ENCODE assay signal across 9 cellular contexts in genomic region chr15:70856884-70857546, GRCh38. TPM values are rescaled to one million over a fixed set of nuclear protein-coding genes. Genes with fewer than 3 reads are reported as not detected.
DNase-seq lines count a peak whose midpoint lies in the region; TF ChIP-seq lines count a peak whose summit lies in the region.
"Had no signal": no experiment of that assay in that cellular context is flagged by ENCODE, and none has a peak within 500 bp of the region (broad histone marks: within the 10 kb centered on the region; RNA-seq: fewer than 3 reads in every experiment).

No MANE protein-coding gene starts in this region.

- no peak overlapping the region for H3K4me3 ChIP-seq in BJ (ENCODE audit: low read depth, low read length)
- H3K4me3 ChIP-seq in SK-N-SH (ENCODE audit: low read depth in 2 of 2, low read length in 1 of 2), result peak overlapping the region in 1 of 2 experiments; percentile 50; a peak in 3 of 4 replicates
- H3K4me3 ChIP-seq in CD4-positive, alpha-beta memory T cell (ENCODE audit: low read length in 2 of 2), result no peak overlapping the region

- H3K79me2 ChIP-seq in SK-N-SH (ENCODE audit: insufficient read depth), result peaks cover 23% of the 10 kb centered on the region

- no peaks in the 10 kb centered on the region for H3K9me2 ChIP-seq in SK-N-SH

- peaks cover 15 to 24% of the 10 kb centered on the region in 2 experiments for H3K4me1 ChIP-seq in SK-N-SH (ENCODE audit: control insufficient read depth in 1 of 2, insufficient read depth in 2 of 2, low read depth in 1 of 2, low read length in 1 of 2)
- H3K4me1 ChIP-seq in CD4-positive, alpha-beta memory T cell (ENCODE audit: insufficient read depth, low read length), result no peaks in the 10 kb centered on the region

- TF ChIP-seq RAD21 in SK-N-SH (IDR thresholded peaks at IDR 0.05; ENCODE audit: low read length), result no peak

- H3K4me3 Mint-ChIP-seq in CD4-positive, alpha-beta memory T cell, result no peak overlapping the region

- no peaks in the 10 kb centered on the region for H3K27me3 ChIP-seq in BJ (ENCODE audit: control insufficient read depth, insufficient read depth, low read length)
- H3K27me3 ChIP-seq in SK-N-SH (ENCODE audit: insufficient read depth), result no peaks in the 10 kb centered on the region
- H3K27me3 ChIP-seq in CD4-positive, alpha-beta memory T cell (ENCODE audit: insufficient read depth, low read length), result peaks cover 21% of the 10 kb centered on the region

- H2AFZ ChIP-seq in SK-N-SH (ENCODE audit: low read depth), result no peak overlapping the region

- no peaks in the 10 kb centered on the region for H3K9me3 ChIP-seq in SK-N-SH
- no peaks in the 10 kb centered on the region for H3K9me3 ChIP-seq in CD4-positive, alpha-beta memory T cell (ENCODE audit: control insufficient read depth in 1 of 2, low read length in 2 of 2)
- H3K9me3 ChIP-seq: neutrophil had no signal

- H3K4me2 ChIP-seq in SK-N-SH, result peak overlapping the region; percentile 66

- WGBS in SK-N-SH (ENCODE audit: low lambda C conversion rate), result 57% methylated on average over 5 of the region's 5 CpGs

- intact Hi-C loops in CD4-positive, alpha-beta memory T cell (cut with micrococcal nuclease), result no loop called here

- no peaks in the 10 kb centered on the region for H3K9me3 Mint-ChIP-seq in CD4-positive, alpha-beta memory T cell

- no peak for TF ChIP-seq CTCF in BJ (IDR thresholded peaks at IDR 0.05; ENCODE audit: insufficient read depth, low read depth, low read length)
- TF ChIP-seq CTCF in SK-N-SH (IDR thresholded peaks at IDR 0.05), result no peak

- H3K9ac ChIP-seq in SK-N-SH, result peak overlapping the region; percentile 94

- peak in 1 of 2 experiments; percentile 71; a peak in 1 of 4 replicates for TF ChIP-seq EP300 in SK-N-SH (IDR thresholded peaks at IDR 0.05; ENCODE audit: borderline replicate concordance in 1 of 2, low read depth in 1 of 2, low read length in 1 of 2)

- peaks cover 7% of the 10 kb centered on the region; the same call in 1 of the 2 replicates for H4K20me1 ChIP-seq in SK-N-SH (ENCODE audit: insufficient read depth)

- H3K36me3 ChIP-seq in BJ (ENCODE audit: control insufficient read depth, insufficient read depth, low read length), result no peaks in the 10 kb centered on the region; the same call in 1 of the 2 replicates
- peaks cover 0 to under 1% of the 10 kb centered on the region in 2 experiments for H3K36me3 ChIP-seq in SK-N-SH (replicated peaks in 1 of 2; ENCODE audit: control insufficient read depth in 1 of 2, insufficient read depth in 2 of 2, low read length in 1 of 2)
- H3K36me3 ChIP-seq in CD4-positive, alpha-beta memory T cell (ENCODE audit: insufficient read depth, low read length), result no peaks in the 10 kb centered on the region
- H3K36me3 ChIP-seq: neutrophil had no signal

- DNase-seq in BJ (ENCODE audit: low read depth), result peak; percentile 98
- DNase-seq in SK-N-SH, result no peak
- peak; percentile 83 for DNase-seq in globus pallidus (ENCODE audit: low spot score)
- DNase-seq in pons (ENCODE audit: low spot score), result peak; percentile 81
- DNase-seq in CD4-positive, alpha-beta memory T cell, result no peak
- DNase-seq in activated CD8-positive, alpha-beta memory T cell treated with anti-CD3 and anti-CD28 coated beads, Interleukin-2, amount 50 U/mL, for 4 hours, result no peak
- no peak for DNase-seq in NCI-H1105 treated with DMSO at 0.1 percent for 48 hours (lab: John Stamatoyannopoulos, UW)
- no peak for DNase-seq in activated T-cell treated with anti-CD3 and anti-CD28 coated beads, Interleukin-2, amount 50 U/mL, for 1 hour

- no peak overlapping the region for H3K27ac Mint-ChIP-seq in CD4-positive, alpha-beta memory T cell

- POLR2A ChIA-PET in BJ (lab: Charles Lee) (interaction anchor here (0.6 kb wide), 1 partner anchor 1691 kb away, joined by 9 read pairs; no protein-coding TSS in a partner anchor), SK-N-SH (lab: Yijun Ruan, JAX) (no interaction called here)
- POLR2A ChIA-PET in CD4-positive, alpha-beta memory T cell (lab: Charles Lee; ENCODE audit: partially characterized antibody), result no interaction called here

- H3K4me1 Mint-ChIP-seq in CD4-positive, alpha-beta memory T cell, result peaks cover 3 to 9% (median 5%) of the 10 kb centered on the region in 4 donors

- peak overlapping the region; percentile 82 to 97; a peak in 3 of 4 replicates for H3K27ac ChIP-seq in SK-N-SH (ENCODE audit: low read depth in 2 of 2, low read length in 1 of 2)
- no peak overlapping the region for H3K27ac ChIP-seq in CD4-positive, alpha-beta memory T cell (ENCODE audit: low read depth, low read length)
- H3K27ac ChIP-seq: neutrophil had no signal

- H3K27me3 Mint-ChIP-seq in CD4-positive, alpha-beta memory T cell, result peaks cover 26 to 31% of the 10 kb centered on the region in 2 donors

- H3K36me3 Mint-ChIP-seq in CD4-positive, alpha-beta memory T cell, result no peaks in the 10 kb centered on the region

- CTCF ChIA-PET in BJ (lab: Yijun Ruan, JAX), result interaction anchor here (1.1 to 5.7 kb wide), 4 partner anchors 12 to 45 kb away, joined by 3 to 35 read pairs (median 10); no protein-coding TSS in a partner anchor
- CTCF ChIA-PET in SK-N-SH (lab: Yijun Ruan, JAX), result interaction anchor here (0.6 to 4.5 kb wide), 3 partner anchors 12 to 120 kb away, joined by 3 to 25 read pairs (median 6); no protein-coding TSS in a partner anchor
- CTCF ChIA-PET in CD4-positive, alpha-beta memory T cell (lab: Charles Lee; ENCODE audit: partially characterized antibody), result interaction anchor here (0.5 kb wide), 1 partner anchor 1772 kb away, joined by 5 read pairs; no protein-coding TSS in a partner anchor

- peaks cover 48% of the 10 kb centered on the region for H3F3A ChIP-seq in SK-N-SH (replicated peaks; ENCODE audit: insufficient read depth)

TF ChIP-seq in SK-N-SH, 30 proteins besides CTCF, POLR2A, EP300 and RAD21 (continues in another document):
- TF ChIP-seq SIN3A (IDR thresholded peaks at IDR 0.05; ENCODE audit: borderline replicate concordance, low read depth, low read length) (peak; percentile 72; the same call in 1 of the 2 replicates), YY1 (IDR thresholded peaks at IDR 0.05; ENCODE audit: low read depth) (no peak), FOSL2 (IDR thresholded peaks at IDR 0.05; ENCODE audit: borderline replicate concordance, low read depth) (peak; percentile 66; the same call in 1 of the 2 replicates), FOXM1 (IDR thresholded peaks at IDR 0.05; ENCODE audit: low read depth) (0 out of 2 replicates have a peak, but pooled peaks have one; percentile 18), FOXJ3 (CRISPR knock-in tag; IDR thresholded peaks at IDR 0.05) (no peak), NRF1 (IDR thresholded peaks at IDR 0.05; ENCODE audit: low read depth, low read length) (no peak), MEF2A (IDR thresholded peaks at IDR 0.05; ENCODE audit: borderline replicate concordance, low read depth) (peak; percentile 77; the same call in 1 of the 2 replicates), JUND (IDR thresholded peaks at IDR 0.05) (peak; percentile 69)
- TF ChIP-seq, protein P1, sequence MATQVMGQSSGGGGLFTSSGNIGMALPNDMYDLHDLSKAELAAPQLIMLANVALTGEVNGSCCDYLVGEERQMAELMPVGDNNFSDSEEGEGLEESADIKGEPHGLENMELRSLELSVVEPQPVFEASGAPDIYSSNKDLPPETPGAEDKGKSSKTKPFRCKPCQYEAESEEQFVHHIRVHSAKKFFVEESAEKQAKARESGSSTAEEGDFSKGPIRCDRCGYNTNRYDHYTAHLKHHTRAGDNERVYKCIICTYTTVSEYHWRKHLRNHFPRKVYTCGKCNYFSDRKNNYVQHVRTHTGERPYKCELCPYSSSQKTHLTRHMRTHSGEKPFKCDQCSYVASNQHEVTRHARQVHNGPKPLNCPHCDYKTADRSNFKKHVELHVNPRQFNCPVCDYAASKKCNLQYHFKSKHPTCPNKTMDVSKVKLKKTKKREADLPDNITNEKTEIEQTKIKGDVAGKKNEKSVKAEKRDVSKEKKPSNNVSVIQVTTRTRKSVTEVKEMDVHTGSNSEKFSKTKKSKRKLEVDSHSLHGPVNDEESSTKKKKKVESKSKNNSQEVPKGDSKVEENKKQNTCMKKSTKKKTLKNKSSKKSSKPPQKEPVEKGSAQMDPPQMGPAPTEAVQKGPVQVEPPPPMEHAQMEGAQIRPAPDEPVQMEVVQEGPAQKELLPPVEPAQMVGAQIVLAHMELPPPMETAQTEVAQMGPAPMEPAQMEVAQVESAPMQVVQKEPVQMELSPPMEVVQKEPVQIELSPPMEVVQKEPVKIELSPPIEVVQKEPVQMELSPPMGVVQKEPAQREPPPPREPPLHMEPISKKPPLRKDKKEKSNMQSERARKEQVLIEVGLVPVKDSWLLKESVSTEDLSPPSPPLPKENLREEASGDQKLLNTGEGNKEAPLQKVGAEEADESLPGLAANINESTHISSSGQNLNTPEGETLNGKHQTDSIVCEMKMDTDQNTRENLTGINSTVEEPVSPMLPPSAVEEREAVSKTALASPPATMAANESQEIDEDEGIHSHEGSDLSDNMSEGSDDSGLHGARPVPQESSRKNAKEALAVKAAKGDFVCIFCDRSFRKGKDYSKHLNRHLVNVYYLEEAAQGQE (IDR thresholded peaks at IDR 0.05; ENCODE audit: low read depth, low read length), result no peak; the same call in 1 of the 2 replicates

RNA-seq across cellular contexts. Expression of gene LARP6, which starts 3.1 kb away (rescaled TPM):
- polyA plus RNA-seq in BJ (2011; rRNA removed) (108 and 135 TPM in 2 replicates), SK-N-SH (2012; rRNA removed) (193 and 236 TPM in 2 replicates)
- polyA minus RNA-seq in BJ (2011; rRNA and poly(A)+ RNA removed), result 57.0 and 58.9 TPM in 2 replicates
- polyA plus RNA-seq in SK-N-SH (2012; cell fraction: cytosol; rRNA removed), result 223 and 271 TPM in 2 replicates
- polyA plus RNA-seq in SK-N-SH (2012; cell fraction: nucleus; rRNA removed), result 118 and 123 TPM in 2 replicates
- not detected for total RNA-seq in CD4-positive, alpha-beta memory T cell
- not detected for polyA plus RNA-seq in CD4-positive, alpha-beta memory T cell

RNA-seq across cellular contexts. Expression of gene THAP10, which starts 35.2 kb away (rescaled TPM):
- 2.8 and 3.8 TPM in 2 replicates for polyA plus RNA-seq in BJ (2011; rRNA removed)
- 0.98 and 1.4 TPM in 2 replicates for polyA minus RNA-seq in BJ (2011; rRNA and poly(A)+ RNA removed)
- 2.9 and 3.2 TPM in 2 replicates for polyA plus RNA-seq in SK-N-SH (2012; rRNA removed)
- polyA plus RNA-seq in SK-N-SH (2012; cell fraction: cytosol; rRNA removed), result 4.4 TPM in 2 replicates
- 2.5 and 3.8 TPM in 2 replicates for polyA plus RNA-seq in SK-N-SH (2012; cell fraction: nucleus; rRNA removed)
- under 1 TPM; 0.36 to 0.41 TPM for total RNA-seq in CD4-positive, alpha-beta memory T cell
- polyA plus RNA-seq in CD4-positive, alpha-beta memory T cell, result under 1 TPM; 0.12 to 0.31 TPM

RNA-seq across cellular contexts. Expression of gene LRRC49, which starts 35.6 kb away (rescaled TPM):
- polyA plus RNA-seq in BJ (2011; rRNA removed) (6.2 and 8.6 TPM in 2 replicates), SK-N-SH (2012; rRNA removed) (7.2 and 10.4 TPM in 2 replicates)
- polyA minus RNA-seq in BJ (2011; rRNA and poly(A)+ RNA removed), result 9.9 and 13.6 TPM in 2 replicates
- 10.5 and 13.2 TPM in 2 replicates for polyA plus RNA-seq in SK-N-SH (2012; cell fraction: cytosol; rRNA removed)
- polyA plus RNA-seq in SK-N-SH (2012; cell fraction: nucleus; rRNA removed), result 7.4 and 14.2 TPM in 2 replicates
- under 1 TPM; 0.20 to 0.75 TPM for total RNA-seq in CD4-positive, alpha-beta memory T cell
- polyA plus RNA-seq in CD4-positive, alpha-beta memory T cell, result under 1 TPM in 1 of 2 donors, not detected in 1; 0.50 TPM

Comparison
In these comparisons a context has a peak if more than half of its experiments do, and no peak if none do; other contexts are left out.
1. DNase-seq: peak in BJ (single experiment), globus pallidus (single experiment) and pons (single experiment); none in SK-N-SH (single experiment), CD4-positive, alpha-beta memory T cell (0 of 5), activated CD8-positive, alpha-beta memory T cell treated with anti-CD3 and anti-CD28 coated beads, Interleukin-2, amount 50 U/mL, for 4 hours (single experiment), NCI-H1105 treated with DMSO at 0.1 percent for 48 hours (single experiment) and activated T-cell treated with anti-CD3 and anti-CD28 coated beads, Interleukin-2, amount 50 U/mL, for 1 hour (single experiment).
2. RNA of gene LARP6, which starts 3.1 kb away (polyA plus RNA-seq): 118 to 271 TPM in SK-N-SH and 108 to 135 TPM in BJ; not detected in CD4-positive, alpha-beta memory T cell; every median in the first group is over 100 times any median in the second.